In genomic region chr7:106841896-106842390, GRCh38 we compare ENCODE assay signal across 15 cellular contexts. TPM values are rescaled to one million over a fixed set of nuclear protein-coding genes. Genes with fewer than 3 reads are reported as not detected.
DNase-seq lines count a peak whose midpoint lies in the region; ATAC-seq and TF ChIP-seq lines count a peak whose summit lies in the region.
"Had no signal": no experiment of that assay in that cellular context is flagged by ENCODE, and none has a peak within 500 bp of the region (broad histone marks: within the 10 kb centered on the region; RNA-seq: fewer than 3 reads in every experiment).

No MANE protein-coding gene starts in this region.

- DNase-seq in COR-L47 (lab: John Stamatoyannopoulos, UW): peak; percentile 85
- no peak for DNase-seq in left ventricle myocardium superior
- no peak for DNase-seq in GDM1 (lab: John Stamatoyannopoulos, UW)
- no peak for DNase-seq in natural killer cell
- no peak for DNase-seq in hippocampal formation (lab: John Stamatoyannopoulos, UW)
- DNase-seq: activated naive CD8-positive, alpha-beta T cell treated with anti-CD3 and anti-CD28 coated beads, Interleukin-2, amount 50 U/mL, for 24 hours; NCI-H510A; SHP77 treated with DMSO at 0.1 percent for 48 hours; stimulated activated CD4-positive, alpha-beta T cell treated with anti-CD3 and anti-CD28 coated beads, Interleukin-4, amount 100 ng/mL, for 1 hour had no signal

- H3K27ac Mint-ChIP-seq in natural killer cell: no peak overlapping the region
- H3K27ac Mint-ChIP-seq: activated naive CD8-positive, alpha-beta T cell treated with anti-CD3 and anti-CD28 coated beads, Interleukin-2, amount 50 U/mL, for 24 hours; stimulated activated effector memory CD8-positive, alpha-beta T cell treated with anti-CD3 and anti-CD28 coated beads, Interleukin-12 subunit alpha, Interleukin-12 subunit beta, amount 100 ng/mL, for 72 hours had no signal

- no peaks in the 10 kb centered on the region for H3K9me3 Mint-ChIP-seq in natural killer cell
- H3K9me3 Mint-ChIP-seq: activated naive CD8-positive, alpha-beta T cell treated with anti-CD3 and anti-CD28 coated beads, Interleukin-2, amount 50 U/mL, for 24 hours; stimulated activated effector memory CD8-positive, alpha-beta T cell treated with anti-CD3 and anti-CD28 coated beads, Interleukin-12 subunit alpha, Interleukin-12 subunit beta, amount 100 ng/mL, for 72 hours had no signal

- no peaks in the 10 kb centered on the region for H3K36me3 ChIP-seq in Loucy (ENCODE audit: insufficient read depth, low read length)
- H3K36me3 ChIP-seq in OCI-LY3 (replicated peaks; ENCODE audit: low read depth, low read length): no peaks in the 10 kb centered on the region

- H3K27me3 Mint-ChIP-seq in natural killer cell (ENCODE audit: low read depth in 2 of 2): peaks cover 0 to 4% of the 10 kb centered on the region in 2 donors
- H3K27me3 Mint-ChIP-seq: activated naive CD8-positive, alpha-beta T cell treated with anti-CD3 and anti-CD28 coated beads, Interleukin-2, amount 50 U/mL, for 24 hours had no signal

- H3K4me1 ChIP-seq in Loucy (ENCODE audit: insufficient read depth, low read length, poor library complexity, severe bottlenecking) (no peaks in the 10 kb centered on the region), OCI-LY3 (ENCODE audit: low read length) (peaks cover 35% of the 10 kb centered on the region)

- intact Hi-C loops in left ventricle myocardium superior (cut with micrococcal nuclease): no loop called here
- intact Hi-C loops in natural killer cell (cut with micrococcal nuclease): no loop called here

- H3K9me2 ChIP-seq in Loucy (replicated peaks; ENCODE audit: low read depth, low read length): no peaks in the 10 kb centered on the region

- no peak overlapping the region for H3K4me3 Mint-ChIP-seq in natural killer cell
- H3K4me3 Mint-ChIP-seq: activated naive CD8-positive, alpha-beta T cell treated with anti-CD3 and anti-CD28 coated beads, Interleukin-2, amount 50 U/mL, for 24 hours; stimulated activated effector memory CD8-positive, alpha-beta T cell treated with anti-CD3 and anti-CD28 coated beads, Interleukin-12 subunit alpha, Interleukin-12 subunit beta, amount 100 ng/mL, for 72 hours had no signal

- no peaks in the 10 kb centered on the region for H3K4me1 Mint-ChIP-seq in natural killer cell

- TF ChIP-seq CTCF in Loucy (conservative IDR thresholded peaks at IDR 0.05; ENCODE audit: low read length): no peak
- TF ChIP-seq CTCF in OCI-LY3 (IDR thresholded peaks at IDR 0.05; ENCODE audit: low read depth, low read length): no peak
- no peak for TF ChIP-seq CTCF in natural killer cell (IDR thresholded peaks at IDR 0.05)

- no peak overlapping the region for H3K9ac ChIP-seq in Loucy (ENCODE audit: low read depth, low read length, poor library complexity, severe bottlenecking)
- no peak overlapping the region for H3K9ac ChIP-seq in OCI-LY3 (ENCODE audit: low read length)

- no peak overlapping the region; the same call in 1 of the 2 replicates for H3K27ac ChIP-seq in OCI-LY3 (ENCODE audit: low read length)

- H4K20me1 ChIP-seq in Loucy (ENCODE audit: insufficient read depth, low read length, poor library complexity, severe bottlenecking) (no peaks in the 10 kb centered on the region), OCI-LY3 (ENCODE audit: insufficient read depth, low read length) (no peaks in the 10 kb centered on the region)

- H3K4me2 ChIP-seq in Loucy (ENCODE audit: low read depth, low read length, poor library complexity, severe bottlenecking) (no peak overlapping the region), OCI-LY3 (ENCODE audit: low read length) (peak overlapping the region; percentile 36)

- no peaks in the 10 kb centered on the region for H3K36me3 Mint-ChIP-seq in natural killer cell
- H3K36me3 Mint-ChIP-seq: stimulated activated effector memory CD8-positive, alpha-beta T cell treated with anti-CD3 and anti-CD28 coated beads, Interleukin-12 subunit alpha, Interleukin-12 subunit beta, amount 100 ng/mL, for 72 hours had no signal

- H2AFZ ChIP-seq in Loucy (ENCODE audit: low read length) (peak overlapping the region; percentile 6), OCI-LY3 (ENCODE audit: low read depth, low read length) (no peak overlapping the region)

- H3K27me3 ChIP-seq in Loucy (ENCODE audit: insufficient read depth, low read length, poor library complexity, severe bottlenecking) (no peaks in the 10 kb centered on the region), OCI-LY3 (ENCODE audit: low read depth, low read length) (no peaks in the 10 kb centered on the region)

- no peaks in the 10 kb centered on the region for H3K9me3 ChIP-seq in Loucy (ENCODE audit: insufficient read depth, low read depth, low read length)
- H3K9me3 ChIP-seq in OCI-LY3 (ENCODE audit: insufficient read depth, low read length): no peaks in the 10 kb centered on the region; the same call in 1 of the 2 replicates

- no peaks in the 10 kb centered on the region for H3F3A ChIP-seq in Loucy (ENCODE audit: low read depth)

- H3K4me3 ChIP-seq in Loucy (ENCODE audit: low read length, poor library complexity, severe bottlenecking) (no peak overlapping the region), OCI-LY3 (ENCODE audit: low read length) (no peak overlapping the region)
- H3K4me3 ChIP-seq: GM12878 had no signal

- peak; percentile 97 for ATAC-seq in left ventricle myocardium superior
- ATAC-seq in natural killer cell: no peak
- ATAC-seq in GM18511 (IDR thresholded peaks at IDR 0.05; ENCODE audit: unreplicated experiment): no peak
- ATAC-seq: activated naive CD8-positive, alpha-beta T cell treated with anti-CD3 and anti-CD28 coated beads, Interleukin-2, amount 50 U/mL, for 24 hours; GM12878; stimulated activated effector memory CD8-positive, alpha-beta T cell treated with anti-CD3 and anti-CD28 coated beads, Interleukin-12 subunit alpha, Interleukin-12 subunit beta, amount 100 ng/mL, for 72 hours had no signal

- no peaks in the 10 kb centered on the region for H3K79me2 ChIP-seq in Loucy (ENCODE audit: insufficient read depth, low read length)
- H3K79me2 ChIP-seq in OCI-LY3 (ENCODE audit: low read length): no peaks in the 10 kb centered on the region

RNA-seq across cellular contexts. Expression of gene PIK3CG, which starts 23.1 kb away (rescaled TPM):
- total RNA-seq in left ventricle myocardium superior: 2.3 TPM
- total RNA-seq in natural killer cell: 10 to 100 TPM; 64.9 to 83.3 (median 78.2) TPM
- total RNA-seq: fibroblast of lung had no signal

Comparison
In these comparisons a context has a peak if more than half of its experiments do, and no peak if none do; other contexts are left out.
1. RNA of gene PIK3CG, which starts 23.1 kb away (total RNA-seq): 64.9 to 83.3 TPM in natural killer cell; 2.3 TPM in left ventricle myocardium superior (single experiment); every median in the first group is over 10 times any median in the second.